ENCODE assay signal across 1 cellular context in genomic region chr16:69382421-69382820, GRCh38.
TF ChIP-seq lines count a peak whose summit lies in the region.

No MANE protein-coding gene starts in this region.

TF ChIP-seq in K562, 482 proteins besides CTCF, POLR2A, EP300 and RAD21 (continues in another document):
- TF ChIP-seq ESRRA (IDR thresholded peaks at IDR 0.05; ENCODE audit: borderline replicate concordance, low read depth) (no peak), ZNF398 (CRISPR knock-in tag; IDR thresholded peaks at IDR 0.05) (no peak), YBX1 (IDR thresholded peaks at IDR 0.05) (no peak), MITF (IDR thresholded peaks at IDR 0.05) (no peak), ADNP (tag; IDR thresholded peaks at IDR 0.05) (no peak), CGGBP1 (CRISPR knock-in tag; IDR thresholded peaks at IDR 0.05) (no peak), TAF1 (IDR thresholded peaks at IDR 0.05; ENCODE audit: control insufficient read depth, extremely low read depth, insufficient read depth, low read length, severe bottlenecking) (no peak), RBM17 (IDR thresholded peaks at IDR 0.05; ENCODE audit: borderline replicate concordance, low read depth, low read length) (no peak), TFAM (CRISPR knock-in tag; conservative IDR thresholded peaks at IDR 0.05) (no peak), PYGO2 (tag; IDR thresholded peaks at IDR 0.05) (no peak), RFX7 (CRISPR knock-in tag; IDR thresholded peaks at IDR 0.05) (no peak), SRSF3 (IDR thresholded peaks at IDR 0.05; ENCODE audit: insufficient read depth, low read length) (no peak), TCF7L2 (IDR thresholded peaks at IDR 0.05; ENCODE audit: low read depth, low read length) (no peak), FOSL1 (tag; conservative IDR thresholded peaks at IDR 0.05) (peak; percentile 22; the same call in 1 of the 2 replicates), ZNF354B (CRISPR knock-in tag; IDR thresholded peaks at IDR 0.05) (no peak), ZNF212 (CRISPR knock-in tag; IDR thresholded peaks at IDR 0.05) (no peak), ZNF695 (CRISPR knock-in tag; IDR thresholded peaks at IDR 0.05) (no peak), ZNF696 (CRISPR knock-in tag; conservative IDR thresholded peaks at IDR 0.05) (no peak), ZBTB5 (IDR thresholded peaks at IDR 0.05) (no peak), TAF7 (tag; IDR thresholded peaks at IDR 0.05) (no peak), KLF6 (CRISPR knock-in tag; IDR thresholded peaks at IDR 0.05; ENCODE audit: borderline replicate concordance) (no peak), ZNF263 (CRISPR knock-in tag; IDR thresholded peaks at IDR 0.05; ENCODE audit: borderline replicate concordance) (no peak), NCOA4 (IDR thresholded peaks at IDR 0.05; ENCODE audit: partially characterized antibody) (no peak), PHF8 (IDR thresholded peaks at IDR 0.05; ENCODE audit: borderline replicate concordance, low read length) (no peak), MEIS2 (IDR thresholded peaks at IDR 0.05; ENCODE audit: partially characterized antibody) (peak; percentile 25), NCOR1 (IDR thresholded peaks at IDR 0.05) (peak; percentile 36), ILF3 (IDR thresholded peaks at IDR 0.05; ENCODE audit: borderline replicate concordance) (no peak), ZNF740 (CRISPR knock-in tag; IDR thresholded peaks at IDR 0.05) (no peak), ZNF740 (tag; IDR thresholded peaks at IDR 0.05) (no peak), CEBPB (tag; IDR thresholded peaks at IDR 0.05) (peak; percentile 68), RBFOX2 (IDR thresholded peaks at IDR 0.05; ENCODE audit: low read depth, low read length) (no peak), DPF2 (IDR thresholded peaks at IDR 0.05) (peak; percentile 47)
- TF ChIP-seq, protein P1, sequence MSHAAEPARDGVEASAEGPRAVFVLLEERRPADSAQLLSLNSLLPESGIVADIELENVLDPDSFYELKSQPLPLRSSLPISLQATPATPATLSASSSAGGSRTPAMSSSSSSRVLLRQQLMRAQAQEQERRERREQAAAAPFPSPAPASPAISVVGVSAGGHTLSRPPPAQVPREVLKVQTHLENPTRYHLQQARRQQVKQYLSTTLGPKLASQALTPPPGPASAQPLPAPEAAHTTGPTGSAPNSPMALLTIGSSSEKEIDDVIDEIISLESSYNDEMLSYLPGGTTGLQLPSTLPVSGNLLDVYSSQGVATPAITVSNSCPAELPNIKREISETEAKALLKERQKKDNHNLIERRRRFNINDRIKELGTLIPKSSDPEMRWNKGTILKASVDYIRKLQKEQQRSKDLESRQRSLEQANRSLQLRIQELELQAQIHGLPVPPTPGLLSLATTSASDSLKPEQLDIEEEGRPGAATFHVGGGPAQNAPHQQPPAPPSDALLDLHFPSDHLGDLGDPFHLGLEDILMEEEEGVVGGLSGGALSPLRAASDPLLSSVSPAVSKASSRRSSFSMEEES (CRISPR knock-in tag; IDR thresholded peaks at IDR 0.05), result no peak
- TF ChIP-seq, protein P2, sequence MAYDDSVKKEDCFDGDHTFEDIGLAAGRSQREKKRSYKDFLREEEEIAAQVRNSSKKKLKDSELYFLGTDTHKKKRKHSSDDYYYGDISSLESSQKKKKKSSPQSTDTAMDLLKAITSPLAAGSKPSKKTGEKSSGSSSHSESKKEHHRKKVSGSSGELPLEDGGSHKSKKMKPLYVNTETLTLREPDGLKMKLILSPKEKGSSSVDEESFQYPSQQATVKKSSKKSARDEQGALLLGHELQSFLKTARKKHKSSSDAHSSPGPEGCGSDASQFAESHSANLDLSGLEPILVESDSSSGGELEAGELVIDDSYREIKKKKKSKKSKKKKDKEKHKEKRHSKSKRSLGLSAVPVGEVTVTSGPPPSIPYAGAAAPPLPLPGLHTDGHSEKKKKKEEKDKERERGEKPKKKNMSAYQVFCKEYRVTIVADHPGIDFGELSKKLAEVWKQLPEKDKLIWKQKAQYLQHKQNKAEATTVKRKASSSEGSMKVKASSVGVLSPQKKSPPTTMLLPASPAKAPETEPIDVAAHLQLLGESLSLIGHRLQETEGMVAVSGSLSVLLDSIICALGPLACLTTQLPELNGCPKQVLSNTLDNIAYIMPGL (CRISPR knock-in tag; IDR thresholded peaks at IDR 0.05), result no peak
- TF ChIP-seq, protein P3, sequence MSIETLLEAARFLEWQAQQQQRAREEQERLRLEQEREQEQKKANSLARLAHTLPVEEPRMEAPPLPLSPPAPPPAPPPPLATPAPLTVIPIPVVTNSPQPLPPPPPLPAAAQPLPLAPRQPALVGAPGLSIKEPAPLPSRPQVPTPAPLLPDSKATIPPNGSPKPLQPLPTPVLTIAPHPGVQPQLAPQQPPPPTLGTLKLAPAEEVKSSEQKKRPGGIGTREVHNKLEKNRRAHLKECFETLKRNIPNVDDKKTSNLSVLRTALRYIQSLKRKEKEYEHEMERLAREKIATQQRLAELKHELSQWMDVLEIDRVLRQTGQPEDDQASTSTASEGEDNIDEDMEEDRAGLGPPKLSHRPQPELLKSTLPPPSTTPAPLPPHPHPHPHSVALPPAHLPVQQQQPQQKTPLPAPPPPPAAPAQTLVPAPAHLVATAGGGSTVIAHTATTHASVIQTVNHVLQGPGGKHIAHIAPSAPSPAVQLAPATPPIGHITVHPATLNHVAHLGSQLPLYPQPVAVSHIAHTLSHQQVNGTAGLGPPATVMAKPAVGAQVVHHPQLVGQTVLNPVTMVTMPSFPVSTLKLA (conservative IDR thresholded peaks at IDR 0.05), result peak in 1 of 2 experiments; percentile 43; a peak in 1 of 4 replicates
- TF ChIP-seq, protein P4, sequence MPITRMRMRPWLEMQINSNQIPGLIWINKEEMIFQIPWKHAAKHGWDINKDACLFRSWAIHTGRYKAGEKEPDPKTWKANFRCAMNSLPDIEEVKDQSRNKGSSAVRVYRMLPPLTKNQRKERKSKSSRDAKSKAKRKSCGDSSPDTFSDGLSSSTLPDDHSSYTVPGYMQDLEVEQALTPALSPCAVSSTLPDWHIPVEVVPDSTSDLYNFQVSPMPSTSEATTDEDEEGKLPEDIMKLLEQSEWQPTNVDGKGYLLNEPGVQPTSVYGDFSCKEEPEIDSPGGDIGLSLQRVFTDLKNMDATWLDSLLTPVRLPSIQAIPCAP (CRISPR knock-in tag; IDR thresholded peaks at IDR 0.05; ENCODE audit: borderline replicate concordance), result no peak
- TF ChIP-seq, protein P5, sequence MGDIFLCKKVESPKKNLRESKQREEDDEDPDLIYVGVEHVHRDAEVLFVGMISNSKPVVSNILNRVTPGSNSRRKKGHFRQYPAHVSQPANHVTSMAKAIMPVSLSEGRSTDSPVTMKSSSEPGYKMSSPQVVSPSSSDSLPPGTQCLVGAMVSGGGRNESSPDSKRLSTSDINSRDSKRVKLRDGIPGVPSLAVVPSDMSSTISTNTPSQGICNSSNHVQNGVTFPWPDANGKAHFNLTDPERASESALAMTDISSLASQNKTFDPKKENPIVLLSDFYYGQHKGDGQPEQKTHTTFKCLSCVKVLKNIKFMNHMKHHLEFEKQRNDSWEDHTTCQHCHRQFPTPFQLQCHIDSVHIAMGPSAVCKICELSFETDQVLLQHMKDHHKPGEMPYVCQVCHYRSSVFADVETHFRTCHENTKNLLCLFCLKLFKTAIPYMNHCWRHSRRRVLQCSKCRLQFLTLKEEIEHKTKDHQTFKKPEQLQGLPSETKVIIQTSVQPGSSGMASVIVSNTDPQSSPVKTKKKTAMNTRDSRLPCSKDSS (IDR thresholded peaks at IDR 0.05; ENCODE audit: low read depth, partially characterized antibody), result no peak
- TF ChIP-seq, protein P6, sequence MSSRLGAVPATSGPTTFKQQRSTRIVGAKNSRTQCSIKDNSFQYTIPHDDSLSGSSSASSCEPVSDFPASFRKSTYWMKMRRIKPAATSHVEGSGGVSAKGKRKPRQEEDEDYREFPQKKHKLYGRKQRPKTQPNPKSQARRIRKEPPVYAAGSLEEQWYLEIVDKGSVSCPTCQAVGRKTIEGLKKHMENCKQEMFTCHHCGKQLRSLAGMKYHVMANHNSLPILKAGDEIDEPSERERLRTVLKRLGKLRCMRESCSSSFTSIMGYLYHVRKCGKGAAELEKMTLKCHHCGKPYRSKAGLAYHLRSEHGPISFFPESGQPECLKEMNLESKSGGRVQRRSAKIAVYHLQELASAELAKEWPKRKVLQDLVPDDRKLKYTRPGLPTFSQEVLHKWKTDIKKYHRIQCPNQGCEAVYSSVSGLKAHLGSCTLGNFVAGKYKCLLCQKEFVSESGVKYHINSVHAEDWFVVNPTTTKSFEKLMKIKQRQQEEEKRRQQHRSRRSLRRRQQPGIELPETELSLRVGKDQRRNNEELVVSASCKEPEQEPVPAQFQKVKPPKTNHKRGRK (tag; IDR thresholded peaks at IDR 0.05), result no peak
- TF ChIP-seq, protein P7, sequence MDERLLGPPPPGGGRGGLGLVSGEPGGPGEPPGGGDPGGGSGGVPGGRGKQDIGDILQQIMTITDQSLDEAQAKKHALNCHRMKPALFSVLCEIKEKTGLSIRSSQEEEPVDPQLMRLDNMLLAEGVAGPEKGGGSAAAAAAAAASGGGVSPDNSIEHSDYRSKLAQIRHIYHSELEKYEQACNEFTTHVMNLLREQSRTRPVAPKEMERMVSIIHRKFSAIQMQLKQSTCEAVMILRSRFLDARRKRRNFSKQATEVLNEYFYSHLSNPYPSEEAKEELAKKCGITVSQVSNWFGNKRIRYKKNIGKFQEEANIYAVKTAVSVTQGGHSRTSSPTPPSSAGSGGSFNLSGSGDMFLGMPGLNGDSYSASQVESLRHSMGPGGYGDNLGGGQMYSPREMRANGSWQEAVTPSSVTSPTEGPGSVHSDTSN (CRISPR knock-in tag; IDR thresholded peaks at IDR 0.05; ENCODE audit: low read depth), result no peak
- TF ChIP-seq, protein P7 (tag; conservative IDR thresholded peaks at IDR 0.05; ENCODE audit: low read depth), result 0 out of 2 replicates have a peak, but pooled peaks have one; percentile 12
